ENCODE assay signal across 1 cellular context in the genomic region with DNA sequence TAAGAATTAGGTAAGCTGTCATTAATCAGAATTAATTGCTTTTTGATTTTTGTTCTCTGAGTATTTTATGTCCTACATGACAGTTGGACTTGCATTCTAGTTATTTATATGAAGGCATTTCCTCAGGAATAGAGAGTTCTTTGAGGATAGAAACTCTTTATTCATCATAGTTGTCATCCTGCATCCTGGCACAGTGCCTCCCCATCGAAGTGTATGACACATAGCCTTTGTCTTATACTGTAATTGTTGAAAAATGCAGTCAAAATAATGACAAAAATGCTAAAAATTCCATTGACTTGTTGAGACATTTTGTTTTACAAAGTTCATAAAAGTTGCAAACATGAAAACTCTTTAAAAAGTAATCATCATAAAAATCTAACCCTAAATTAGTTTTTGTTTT.
TF ChIP-seq lines count a peak whose summit lies in the region.

No MANE protein-coding gene starts in this region.

TF ChIP-seq in SK-N-SH, 30 proteins besides CTCF, POLR2A, EP300 and RAD21 (continued from another document):
- TF ChIP-seq, protein P1, sequence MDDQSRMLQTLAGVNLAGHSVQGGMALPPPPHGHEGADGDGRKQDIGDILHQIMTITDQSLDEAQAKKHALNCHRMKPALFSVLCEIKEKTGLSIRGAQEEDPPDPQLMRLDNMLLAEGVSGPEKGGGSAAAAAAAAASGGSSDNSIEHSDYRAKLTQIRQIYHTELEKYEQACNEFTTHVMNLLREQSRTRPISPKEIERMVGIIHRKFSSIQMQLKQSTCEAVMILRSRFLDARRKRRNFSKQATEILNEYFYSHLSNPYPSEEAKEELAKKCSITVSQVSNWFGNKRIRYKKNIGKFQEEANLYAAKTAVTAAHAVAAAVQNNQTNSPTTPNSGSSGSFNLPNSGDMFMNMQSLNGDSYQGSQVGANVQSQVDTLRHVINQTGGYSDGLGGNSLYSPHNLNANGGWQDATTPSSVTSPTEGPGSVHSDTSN (IDR thresholded peaks at IDR 0.05) = peak; percentile 82
- peak; percentile 68 for TF ChIP-seq JUND (IDR thresholded peaks at IDR 0.05)
- TF ChIP-seq FOSL2 (IDR thresholded peaks at IDR 0.05; ENCODE audit: borderline replicate concordance, low read depth) = peak; percentile 78
- TF ChIP-seq RXRA (IDR thresholded peaks at IDR 0.05; ENCODE audit: borderline replicate concordance, low read depth) = no peak
- no peak for TF ChIP-seq NRF1 (IDR thresholded peaks at IDR 0.05; ENCODE audit: low read depth, low read length)
- peak; percentile 74; the same call in 1 of the 2 replicates for TF ChIP-seq TEAD4 (IDR thresholded peaks at IDR 0.05; ENCODE audit: borderline replicate concordance, insufficient read depth)
- peak; percentile 76 for TF ChIP-seq NFIC (IDR thresholded peaks at IDR 0.05; ENCODE audit: borderline replicate concordance)
- TF ChIP-seq CHD2 (IDR thresholded peaks at IDR 0.05; ENCODE audit: low read length, partially characterized antibody) = no peak
